6 cellular contexts compared by ENCODE assay signal in the genomic region with DNA sequence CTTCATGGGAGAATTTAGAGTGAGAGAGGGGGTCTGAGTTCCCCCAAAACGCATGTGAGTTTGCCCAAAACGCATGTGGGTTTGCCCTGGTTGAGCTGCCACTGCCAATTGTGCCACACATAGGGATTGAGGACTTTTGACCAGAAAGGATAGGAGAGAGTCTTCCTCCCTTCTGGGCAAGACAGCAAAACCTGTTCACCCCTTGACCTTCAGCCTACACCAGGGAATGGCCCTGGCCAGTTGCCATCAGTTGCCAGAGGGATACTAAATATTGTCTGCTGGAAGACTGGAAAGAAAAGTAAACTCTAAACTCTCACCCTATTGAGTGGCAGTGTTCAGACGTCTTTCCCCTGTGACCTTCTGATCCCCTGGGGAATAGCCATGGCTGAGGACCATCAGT.
"Had no signal": no experiment of that assay in that cellular context is flagged by ENCODE, and none has a peak within 500 bp of the region (broad histone marks: within the 10 kb centered on the region; RNA-seq: fewer than 3 reads in every experiment).

No MANE protein-coding gene starts in this region.

- DNase-seq: H9, HCEC 1CT had no signal

- ATAC-seq: GM23338 had no signal

- H3K4me2 ChIP-seq: GM23338 had no signal

- H2AFZ ChIP-seq: GM23338 had no signal

- H3K4me3 ChIP-seq: GM23338 had no signal

- FAIRE-seq: H1, H54, HTR-8/SVneo had no signal
